14 cellular contexts compared by ENCODE assay signal in the genomic region with DNA sequence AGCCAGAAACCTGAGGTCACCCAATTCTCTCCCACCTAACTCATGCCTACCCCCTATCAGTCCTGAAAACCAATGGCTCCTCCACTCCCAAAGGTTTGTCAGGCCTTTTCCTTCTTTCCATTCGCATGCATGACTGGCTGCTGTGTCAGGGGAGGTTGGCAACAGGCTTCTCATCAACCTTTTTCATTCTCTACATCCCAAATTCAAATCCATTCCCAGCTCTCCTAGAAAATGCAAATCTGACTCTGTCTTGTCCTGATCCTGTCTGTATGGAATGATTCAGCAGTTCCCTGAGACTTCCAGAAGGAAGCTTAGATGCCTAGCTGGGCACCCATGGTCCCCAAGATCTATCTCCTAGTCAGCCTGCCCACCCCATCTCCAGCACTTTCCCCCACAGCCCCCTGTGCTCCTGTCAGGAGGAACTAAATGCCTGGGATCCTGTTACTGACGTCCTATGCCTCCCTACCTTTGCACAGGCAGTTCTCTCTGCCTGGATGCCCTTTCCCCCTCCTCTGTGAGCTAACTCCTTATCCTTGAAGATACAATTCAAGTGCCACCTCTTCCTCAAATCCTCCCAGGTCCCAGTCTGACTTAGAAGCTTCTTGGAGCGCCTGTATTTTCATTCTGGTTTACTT. TPM values are rescaled to one million over a fixed set of nuclear protein-coding genes. Genes with fewer than 3 reads are reported as not detected.
A peak's percentile ranks its signal among the peaks of the same experiment; 100 is the strongest.
DNase-seq lines count a peak whose midpoint lies in the region; ATAC-seq and TF ChIP-seq lines count a peak whose summit lies in the region.
"Had no signal": no experiment of that assay in that cellular context is flagged by ENCODE, and none has a peak within 500 bp of the region (broad histone marks: within the 10 kb centered on the region; RNA-seq: fewer than 3 reads in every experiment).

No MANE protein-coding gene starts in this region.

- POLR2A ChIA-PET in T-cell (lab: Charles Lee) = interaction anchor here in 1 of 2 donors (0.6 to 0.8 kb wide), 3 partner anchors 15 to 84 kb away, joined by 3 to 5 read pairs (median 3); no protein-coding TSS in a partner anchor

- H3K36me3 ChIP-seq in heart right ventricle (no peaks in the 10 kb centered on the region), gastroesophageal sphincter (no peaks in the 10 kb centered on the region), osteoblast (ENCODE audit: insufficient read depth, low read length) (no peaks in the 10 kb centered on the region), uterus (no peaks in the 10 kb centered on the region)

- TF ChIP-seq CTCF in heart right ventricle (IDR thresholded peaks at IDR 0.05) = no peak
- TF ChIP-seq CTCF in gastroesophageal sphincter (IDR thresholded peaks at IDR 0.05) = no peak
- TF ChIP-seq CTCF in osteoblast (IDR thresholded peaks at IDR 0.05; ENCODE audit: extremely low read depth, low read depth, low read length) = no peak
- no peak for TF ChIP-seq CTCF in uterus (IDR thresholded peaks at IDR 0.05)

- H3K4me1 Mint-ChIP-seq in T-cell = peaks cover 24 to 39% (median 27%) of the 10 kb centered on the region in 3 donors

- H3K36me3 Mint-ChIP-seq in T-cell = no peaks in the 10 kb centered on the region
- H3K36me3 Mint-ChIP-seq: naive thymus-derived CD8-positive, alpha-beta T cell had no signal

- H3K27ac ChIP-seq in heart right ventricle = peak overlapping the region in 9 of 10 donors; percentile 54 to 91 (median 87)
- H3K27ac ChIP-seq in gastroesophageal sphincter = peak overlapping the region; percentile 39 to 93 (median 90)
- H3K27ac ChIP-seq in osteoblast (ENCODE audit: low read depth, low read length) = no peak overlapping the region
- H3K27ac ChIP-seq in uterus = peak overlapping the region; percentile 89 to 100

- TF ChIP-seq POLR2A in gastroesophageal sphincter (IDR thresholded peaks at IDR 0.05) (no peak), uterus (IDR thresholded peaks at IDR 0.05) (no peak)

- H3K4me3 ChIP-seq in heart right ventricle (peak overlapping the region in 4 of 10 donors; percentile 50 to 53 (median 50)), gastroesophageal sphincter (peak overlapping the region in 1 of 2 donors; percentile 55), osteoblast (ENCODE audit: insufficient read depth, low read length) (peak overlapping the region; percentile 72), uterus (no peak overlapping the region)

- 68 to 80% methylated on average over 3 of the region's 3 CpGs for WGBS in heart right ventricle, 2 donors
- WGBS in gastroesophageal sphincter (ENCODE audit: low coverage in 1 of 2), 2 donors = 56 to 67% methylated on average over 2 to 3 of the region's 3 CpGs

- H3K4me2 ChIP-seq in osteoblast (ENCODE audit: insufficient read depth, low read length) = peak overlapping the region; percentile 81

- peaks cover 0 to 1% (median 0%) of the 10 kb centered on the region in 3 donors for H3K9me3 Mint-ChIP-seq in T-cell
- H3K9me3 Mint-ChIP-seq: activated naive CD8-positive, alpha-beta T cell treated with anti-CD3 and anti-CD28 coated beads, Interleukin-2, amount 50 U/mL, for 24 hours; naive thymus-derived CD8-positive, alpha-beta T cell had no signal

- H4K20me1 ChIP-seq in osteoblast (ENCODE audit: insufficient read depth, low read length) = no peaks in the 10 kb centered on the region

- CTCF ChIA-PET in T-cell (lab: Charles Lee) = interaction anchor here in 1 of 2 donors (0.7 kb wide), 1 partner anchor 49 kb away, joined by 3 read pairs; no protein-coding TSS in a partner anchor

- H3K79me2 ChIP-seq in osteoblast (ENCODE audit: insufficient read depth, low read length) = no peaks in the 10 kb centered on the region

- no peak for TF ChIP-seq EP300 in gastroesophageal sphincter (IDR thresholded peaks at IDR 0.05)

- DNase-seq in heart right ventricle (no peak), Right ventricle myocardium superior (no peak), osteoblast (ENCODE audit: insufficient read length, low spot score, missing footprints) (peak; percentile 86), uterus (no peak), T-cell (no peak), DMS53 treated with DMSO at 0.1 percent for 48 hours (lab: John Stamatoyannopoulos, UW; ENCODE audit: unreplicated experiment) (no peak)
- no peak for DNase-seq in activated CD4-positive, alpha-beta T cell treated with anti-CD3 and anti-CD28 coated beads, Interleukin-2, amount 50 U/mL, for 48 hours
- DNase-seq: activated naive CD8-positive, alpha-beta T cell treated with anti-CD3 and anti-CD28 coated beads, Interleukin-2, amount 50 U/mL, for 24 hours; naive thymus-derived CD8-positive, alpha-beta T cell; NCI-H226; OCI-M1; T-helper 1 cell had no signal

- H3K9me3 ChIP-seq in heart right ventricle (peaks cover 0 to 4% (median 0%) of the 10 kb centered on the region in 11 donors), gastroesophageal sphincter (no peaks in the 10 kb centered on the region), osteoblast (ENCODE audit: low read depth, low read length) (no peaks in the 10 kb centered on the region), uterus (no peaks in the 10 kb centered on the region)

- ATAC-seq in heart right ventricle (no peak), Right ventricle myocardium superior (ENCODE audit: poor library complexity) (no peak), gastroesophageal sphincter (no peak), T-cell (replicated peaks in 1 of 4) (no peak)
- ATAC-seq: HCT116 had no signal

- H3K4me3 Mint-ChIP-seq in T-cell = peak overlapping the region in 1 of 3 donors; percentile 64

- intact Hi-C loops in heart right ventricle (cut with DNase I) = no loop called here
- intact Hi-C loops in Right ventricle myocardium superior (cut with DNase I) = no loop called here
- intact Hi-C loops in uterus (cut with DNase I; ENCODE audit: low total_unique reads) = no loop called here

- peak overlapping the region; percentile 87 for H2AFZ ChIP-seq in osteoblast (ENCODE audit: low read length)

- H3K27ac Mint-ChIP-seq in T-cell = no peak overlapping the region
- H3K27ac Mint-ChIP-seq: activated naive CD8-positive, alpha-beta T cell treated with anti-CD3 and anti-CD28 coated beads, Interleukin-2, amount 50 U/mL, for 24 hours had no signal

- peaks cover 0 to 61% (median 33%) of the 10 kb centered on the region in 9 donors for H3K4me1 ChIP-seq in heart right ventricle
- H3K4me1 ChIP-seq in gastroesophageal sphincter = peaks cover 0 to 49% (median 16%) of the 10 kb centered on the region in 3 donors
- H3K4me1 ChIP-seq in osteoblast (ENCODE audit: insufficient read depth, low read length) = peaks cover 13% of the 10 kb centered on the region
- peaks cover 0 to 4% of the 10 kb centered on the region in 2 donors for H3K4me1 ChIP-seq in uterus

- H3K27me3 Mint-ChIP-seq in T-cell = peaks cover 19 to 22% of the 10 kb centered on the region in 2 donors

- peaks cover 0 to 18% (median 0%) of the 10 kb centered on the region in 7 donors for H3K27me3 ChIP-seq in heart right ventricle
- H3K27me3 ChIP-seq in gastroesophageal sphincter = no peaks in the 10 kb centered on the region
- H3K27me3 ChIP-seq in osteoblast (ENCODE audit: insufficient read depth, low read length) = no peaks in the 10 kb centered on the region
- H3K27me3 ChIP-seq in uterus = no peaks in the 10 kb centered on the region

RNA-seq across cellular contexts. Expression of a gene that starts 5.1 kb away (rescaled TPM):
- total RNA-seq in heart right ventricle = 100 to 1,000 TPM in 2 of 10 donors, 10 to 100 TPM in 8; 76.4 to 138 (median 86.3) TPM
- polyA plus RNA-seq in heart right ventricle = 10 to 100 TPM; 31.2 to 31.7 TPM
- total RNA-seq in Right ventricle myocardium superior = 99.5 TPM
- total RNA-seq in gastroesophageal sphincter = 100 to 1,000 TPM; 151 to 190 (median 170) TPM
- 105 and 116 TPM in 2 replicates for total RNA-seq in osteoblast
- total RNA-seq in uterus = 100 to 1,000 TPM in 2 of 4 donors, 10 to 100 TPM in 2; 66.2 to 212 (median 90.9) TPM
- total RNA-seq in T-cell = 100 to 1,000 TPM; 132 to 246 (median 234) TPM

RNA-seq across cellular contexts. Expression of a gene that starts 33.1 kb away (rescaled TPM):
- 1 to 10 TPM in 9 of 10 donors, under 1 TPM in 1; 1.00 to 2.9 (median 1.7) TPM for total RNA-seq in heart right ventricle
- polyA plus RNA-seq in heart right ventricle = 1 to 10 TPM; 1.3 to 8.4 TPM
- 2.1 TPM for total RNA-seq in Right ventricle myocardium superior
- total RNA-seq in gastroesophageal sphincter = 1 to 10 TPM; 1.4 to 9.3 (median 2.3) TPM
- total RNA-seq in osteoblast = 5.4 and 7.1 TPM in 2 replicates
- 10 to 100 TPM in 1 of 4 donors, 1 to 10 TPM in 2, not detected in 1; 4.4 to 21.8 (median 5.1) TPM for total RNA-seq in uterus
- total RNA-seq in T-cell = 10 to 100 TPM in 1 of 5 donors, 1 to 10 TPM in 4; 2.2 to 12.3 (median 8.9) TPM
